In genomic region chr20:1313236-1313964, GRCh38 we compare ENCODE assay signal across 8 cellular contexts.
A peak's percentile ranks its signal among the peaks of the same experiment; 100 is the strongest.
DNase-seq lines count a peak whose midpoint lies in the region; ATAC-seq and TF ChIP-seq lines count a peak whose summit lies in the region.

No MANE protein-coding gene starts in this region.

- DNase-seq in GM06990 (ENCODE audit: extremely low read depth, insufficient read length) (no peak), NCI-H1694 treated with DMSO at 0.1 percent for 48 hours (lab: John Stamatoyannopoulos, UW) (peak; percentile 37), T47D (ENCODE audit: low read depth in 1 of 2, low spot score in 1 of 2) (peak; percentile 72 to 77), iPS-NIHi11 (ENCODE audit: low spot score) (peak; percentile 89), smooth muscle cell of the brain vasculature (ENCODE audit: low read depth, low spot score) (peak; percentile 60)

- peak; percentile 94 for TF ChIP-seq CTCF in GM06990 (IDR thresholded peaks at IDR 0.05; ENCODE audit: insufficient read depth, low read length, poor library complexity, severe bottlenecking)
- peak; percentile 98 for TF ChIP-seq CTCF in VCaP (conservative IDR thresholded peaks at IDR 0.05)

- H3K27me3 ChIP-seq in GM06990 (replicated peaks; ENCODE audit: control insufficient read depth, insufficient read depth, low read length), result no peaks in the 10 kb centered on the region

- ATAC-seq in GM18858 (IDR thresholded peaks at IDR 0.05; ENCODE audit: unreplicated experiment) (no peak), HG02588 (IDR thresholded peaks at IDR 0.05; ENCODE audit: unreplicated experiment) (no peak)

- H3K36me3 ChIP-seq in GM06990 (ENCODE audit: control insufficient read depth, insufficient read depth, low read length), result no peaks in the 10 kb centered on the region

- H3K4me3 ChIP-seq in GM06990 (replicated peaks; ENCODE audit: low read depth, low read length), result no peak overlapping the region

- H3K27ac ChIP-seq in VCaP, result peak overlapping the region; percentile 15; the same call in 1 of the 2 replicates

- in situ Hi-C loops in T47D (cut with HindIII; ENCODE audit: low pct_unique_long_range_greater_than_20kb, low sequenced_read_pairs), result loop anchor here (25.0 kb wide), 1 partner anchor 149 kb away; the partner anchor contains the start of gene NSFL1C
